ENCODE assay signal across 15 cellular contexts in genomic region chr16:615122-615521, GRCh38. TPM values are rescaled to one million over a fixed set of nuclear protein-coding genes. Genes with fewer than 3 reads are reported as not detected.
DNase-seq lines count a peak whose midpoint lies in the region; ATAC-seq and TF ChIP-seq lines count a peak whose summit lies in the region.
"Had no signal": no experiment of that assay in that cellular context is flagged by ENCODE, and none has a peak within 500 bp of the region (broad histone marks: within the 10 kb centered on the region; RNA-seq: fewer than 3 reads in every experiment).

No MANE protein-coding gene starts in this region.

- CTCF ChIA-PET in HEK293 (lab: Yijun Ruan, JAX), result no interaction called here

- H3K4me3 ChIP-seq in BLaER1 (no peak overlapping the region), HEK293 (ENCODE audit: low read depth, low read length) (no peak overlapping the region), osteoblast (ENCODE audit: insufficient read depth, low read length) (no peak overlapping the region)
- H3K4me3 ChIP-seq: GM12878, HAP-1 had no signal

- DNase-seq in left kidney (ENCODE audit: low read depth, low spot score) (peak; percentile 46), osteoblast (ENCODE audit: insufficient read length, low spot score, missing footprints) (peak; percentile 34), NCI-H2029 (lab: John Stamatoyannopoulos, UW) (no peak), erythroblast (lab: John Stamatoyannopoulos, UW) (no peak)
- DNase-seq: ACHN; CD4-positive, alpha-beta memory T cell; DMS79; HFFc6 had no signal

- H3K36me3 ChIP-seq in BLaER1 (peaks cover 28% of the 10 kb centered on the region), HEK293 (ENCODE audit: control insufficient read depth in 2 of 2, insufficient read depth in 1 of 2, low read length in 2 of 2) (peaks cover 0 to 3% of the 10 kb centered on the region in 2 experiments; a peak in 1 of 3 replicates), osteoblast (ENCODE audit: insufficient read depth, low read length) (no peaks in the 10 kb centered on the region)
- H3K36me3 ChIP-seq: HAP-1 had no signal

- H4K20me1 ChIP-seq in BLaER1 (peaks cover 56% of the 10 kb centered on the region), osteoblast (ENCODE audit: insufficient read depth, low read length) (peaks cover 12% of the 10 kb centered on the region)

- no peak for TF ChIP-seq POLR2A in erythroblast (IDR thresholded peaks at IDR 0.05; ENCODE audit: low read length)

- POLR2A ChIA-PET in HEK293 (lab: Yijun Ruan, JAX), result no interaction called here

- no peak overlapping the region for H2AFZ ChIP-seq in osteoblast (ENCODE audit: low read length)

- peaks cover 18% of the 10 kb centered on the region for H3K79me2 ChIP-seq in osteoblast (ENCODE audit: insufficient read depth, low read length)

- no peak for TF ChIP-seq CTCF in HEK293 (tag by site-specific recombination; IDR thresholded peaks at IDR 0.05)
- TF ChIP-seq CTCF in osteoblast (IDR thresholded peaks at IDR 0.05; ENCODE audit: extremely low read depth, low read depth, low read length), result no peak

- H3K9me3 ChIP-seq in BLaER1 (peaks cover 17% of the 10 kb centered on the region), HEK293 (ENCODE audit: control insufficient read depth, insufficient read depth, low read depth, low read length) (no peaks in the 10 kb centered on the region), osteoblast (ENCODE audit: low read depth, low read length) (no peaks in the 10 kb centered on the region)
- H3K9me3 ChIP-seq: HAP-1 had no signal

- H3K27ac ChIP-seq in BLaER1, result no peak overlapping the region
- no peak overlapping the region for H3K27ac ChIP-seq in HEK293 (ENCODE audit: extremely low read depth, low read depth, low read length)
- no peak overlapping the region for H3K27ac ChIP-seq in osteoblast (ENCODE audit: low read depth, low read length)
- H3K27ac ChIP-seq: C4-2B had no signal

- H3K27me3 ChIP-seq in BLaER1 (no peaks in the 10 kb centered on the region), osteoblast (ENCODE audit: insufficient read depth, low read length) (no peaks in the 10 kb centered on the region)

- H3K4me2 ChIP-seq in BLaER1 (peak overlapping the region; percentile 65), osteoblast (ENCODE audit: insufficient read depth, low read length) (no peak overlapping the region)

- ATAC-seq in HG02852 (IDR thresholded peaks at IDR 0.05; ENCODE audit: unreplicated experiment), result no peak
- ATAC-seq: GM12878 had no signal

- peaks cover 45% of the 10 kb centered on the region for H3K4me1 ChIP-seq in BLaER1
- no peaks in the 10 kb centered on the region for H3K4me1 ChIP-seq in HEK293 (ENCODE audit: control insufficient read depth, insufficient read depth, low read length)
- no peaks in the 10 kb centered on the region for H3K4me1 ChIP-seq in osteoblast (ENCODE audit: insufficient read depth, low read length)
- H3K4me1 ChIP-seq: HAP-1 had no signal

- no peak overlapping the region for H3K9ac ChIP-seq in BLaER1

TF ChIP-seq in HEK293, 187 proteins besides CTCF, POLR2A, EP300 and RAD21:
- TF ChIP-seq EGR2 (tag by site-specific recombination; IDR thresholded peaks at IDR 0.05; ENCODE audit: low read depth) (peak; percentile 70; the same call in 1 of the 2 replicates), AEBP2 (tag by site-specific recombination; IDR thresholded peaks at IDR 0.05; ENCODE audit: borderline replicate concordance) (no peak), ZFHX2 (tag by site-specific recombination; conservative IDR thresholded peaks at IDR 0.05) (peak; percentile 51), HOXC10 (CRISPR knock-in tag; IDR thresholded peaks at IDR 0.05) (no peak), ZNF571 (tag by site-specific recombination; IDR thresholded peaks at IDR 0.05) (no peak)

RNA-seq across cellular contexts. Expression of gene WFIKKN1, which starts 15.7 kb away (rescaled TPM):
- total RNA-seq in osteoblast, result under 0.01 and 0.36 TPM in 2 replicates
- total RNA-seq: A172 had no signal

RNA-seq across cellular contexts. Expression of gene METTL26, which starts 21.0 kb away (rescaled TPM):
- 72.8 and 76.0 TPM in 2 replicates for total RNA-seq in osteoblast

RNA-seq across cellular contexts. Expression of gene RAB40C, which starts 25.3 kb away (rescaled TPM):
- 11.2 and 13.3 TPM in 2 replicates for total RNA-seq in osteoblast

RNA-seq across cellular contexts. Expression of gene MCRIP2, which starts 26.5 kb away (rescaled TPM):
- total RNA-seq in osteoblast, result 20.0 and 20.3 TPM in 2 replicates

RNA-seq across cellular contexts. Expression of gene WDR90, which starts 34.0 kb away (rescaled TPM):
- 10.3 and 19.2 TPM in 2 replicates for total RNA-seq in osteoblast

Comparison
In these comparisons a context has a peak if more than half of its experiments do, and no peak if none do; other contexts are left out.
1. DNase-seq: peak in left kidney (single experiment) and osteoblast (single experiment); none in NCI-H2029 (single experiment) and erythroblast (0 of 2).